2 cellular contexts compared by ENCODE assay signal in the genomic region with DNA sequence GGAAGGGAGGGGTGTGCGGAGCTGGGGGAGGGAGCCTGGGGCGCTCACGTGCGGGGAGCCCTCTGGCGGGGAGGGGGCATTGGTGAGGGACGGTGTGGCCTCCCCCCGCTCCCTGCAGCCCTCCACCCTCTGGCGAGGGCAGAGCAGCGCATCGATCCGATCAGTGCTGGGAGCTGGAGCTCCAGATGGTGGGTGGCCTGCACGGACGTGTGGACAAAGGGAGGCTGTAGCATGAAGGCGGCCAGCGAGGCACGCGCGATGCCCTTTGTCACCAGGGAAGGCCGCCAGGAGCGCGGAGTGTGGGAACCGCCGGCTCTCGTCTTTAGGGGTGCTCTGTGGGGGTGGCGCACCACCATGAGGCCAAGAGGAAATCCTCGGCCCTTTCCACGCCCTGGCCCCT.
TF ChIP-seq lines count a peak whose summit lies in the region.

No MANE protein-coding gene starts in this region.

TF ChIP-seq in IMR-90, 13 proteins besides CTCF, POLR2A, EP300 and RAD21:
- TF ChIP-seq MAZ (IDR thresholded peaks at IDR 0.05; ENCODE audit: borderline replicate concordance, low read depth, low read length): no peak
- TF ChIP-seq BHLHE40 (IDR thresholded peaks at IDR 0.05; ENCODE audit: low read depth, low read length): peak; percentile 57
- TF ChIP-seq, protein P1, sequence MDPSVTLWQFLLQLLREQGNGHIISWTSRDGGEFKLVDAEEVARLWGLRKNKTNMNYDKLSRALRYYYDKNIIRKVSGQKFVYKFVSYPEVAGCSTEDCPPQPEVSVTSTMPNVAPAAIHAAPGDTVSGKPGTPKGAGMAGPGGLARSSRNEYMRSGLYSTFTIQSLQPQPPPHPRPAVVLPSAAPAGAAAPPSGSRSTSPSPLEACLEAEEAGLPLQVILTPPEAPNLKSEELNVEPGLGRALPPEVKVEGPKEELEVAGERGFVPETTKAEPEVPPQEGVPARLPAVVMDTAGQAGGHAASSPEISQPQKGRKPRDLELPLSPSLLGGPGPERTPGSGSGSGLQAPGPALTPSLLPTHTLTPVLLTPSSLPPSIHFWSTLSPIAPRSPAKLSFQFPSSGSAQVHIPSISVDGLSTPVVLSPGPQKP (IDR thresholded peaks at IDR 0.05; ENCODE audit: borderline replicate concordance, low read depth, low read length): no peak

TF ChIP-seq in K562, 482 proteins besides CTCF, POLR2A, EP300 and RAD21:
- TF ChIP-seq, protein P2, sequence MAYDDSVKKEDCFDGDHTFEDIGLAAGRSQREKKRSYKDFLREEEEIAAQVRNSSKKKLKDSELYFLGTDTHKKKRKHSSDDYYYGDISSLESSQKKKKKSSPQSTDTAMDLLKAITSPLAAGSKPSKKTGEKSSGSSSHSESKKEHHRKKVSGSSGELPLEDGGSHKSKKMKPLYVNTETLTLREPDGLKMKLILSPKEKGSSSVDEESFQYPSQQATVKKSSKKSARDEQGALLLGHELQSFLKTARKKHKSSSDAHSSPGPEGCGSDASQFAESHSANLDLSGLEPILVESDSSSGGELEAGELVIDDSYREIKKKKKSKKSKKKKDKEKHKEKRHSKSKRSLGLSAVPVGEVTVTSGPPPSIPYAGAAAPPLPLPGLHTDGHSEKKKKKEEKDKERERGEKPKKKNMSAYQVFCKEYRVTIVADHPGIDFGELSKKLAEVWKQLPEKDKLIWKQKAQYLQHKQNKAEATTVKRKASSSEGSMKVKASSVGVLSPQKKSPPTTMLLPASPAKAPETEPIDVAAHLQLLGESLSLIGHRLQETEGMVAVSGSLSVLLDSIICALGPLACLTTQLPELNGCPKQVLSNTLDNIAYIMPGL (CRISPR knock-in tag; IDR thresholded peaks at IDR 0.05): no peak
- peak; percentile 22; the same call in 1 of the 2 replicates for TF ChIP-seq BHLHE40 (IDR thresholded peaks at IDR 0.05; ENCODE audit: low read length)
- TF ChIP-seq, protein P3, sequence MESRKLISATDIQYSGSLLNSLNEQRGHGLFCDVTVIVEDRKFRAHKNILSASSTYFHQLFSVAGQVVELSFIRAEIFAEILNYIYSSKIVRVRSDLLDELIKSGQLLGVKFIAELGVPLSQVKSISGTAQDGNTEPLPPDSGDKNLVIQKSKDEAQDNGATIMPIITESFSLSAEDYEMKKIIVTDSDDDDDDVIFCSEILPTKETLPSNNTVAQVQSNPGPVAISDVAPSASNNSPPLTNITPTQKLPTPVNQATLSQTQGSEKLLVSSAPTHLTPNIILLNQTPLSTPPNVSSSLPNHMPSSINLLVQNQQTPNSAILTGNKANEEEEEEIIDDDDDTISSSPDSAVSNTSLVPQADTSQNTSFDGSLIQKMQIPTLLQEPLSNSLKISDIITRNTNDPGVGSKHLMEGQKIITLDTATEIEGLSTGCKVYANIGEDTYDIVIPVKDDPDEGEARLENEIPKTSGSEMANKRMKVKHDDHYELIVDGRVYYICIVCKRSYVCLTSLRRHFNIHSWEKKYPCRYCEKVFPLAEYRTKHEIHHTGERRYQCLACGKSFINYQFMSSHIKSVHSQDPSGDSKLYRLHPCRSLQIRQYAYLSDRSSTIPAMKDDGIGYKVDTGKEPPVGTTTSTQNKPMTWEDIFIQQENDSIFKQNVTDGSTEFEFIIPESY (CRISPR knock-in tag; IDR thresholded peaks at IDR 0.05): peak; percentile 31; the same call in 1 of the 2 replicates
TF ChIP-seq in K562: peak in this region for 2.
